9 cellular contexts compared by ENCODE assay signal in genomic region chr10:7787857-7788639, GRCh38. TPM values are rescaled to one million over a fixed set of nuclear protein-coding genes. Genes with fewer than 3 reads are reported as not detected.
A peak's percentile ranks its signal among the peaks of the same experiment; 100 is the strongest.
DNase-seq lines count a peak whose midpoint lies in the region; ATAC-seq and TF ChIP-seq lines count a peak whose summit lies in the region.
"Had no signal": no experiment of that assay in that cellular context is flagged by ENCODE, and none has a peak within 500 bp of the region (broad histone marks: within the 10 kb centered on the region; RNA-seq: fewer than 3 reads in every experiment).

TSS of gene ATP5F1C (plus strand) at chr10:7788177. CDS start at chr10:7788208, 31 bp downstream.
TSS of gene KIN (minus strand) at chr10:7787993. CDS start at chr10:7787933, 60 bp downstream.

- DNase-seq in AG04450 (ENCODE audit: low read depth, low spot score) (peak; percentile 91), NCI-H2196 treated with DMSO at 0.1 percent for 48 hours (lab: John Stamatoyannopoulos, UW; ENCODE audit: unreplicated experiment) (peak; percentile 74), WERI-Rb-1 (peak; percentile 91), cardiac fibroblast (ENCODE audit: low read depth in 2 of 2) (peak; percentile 97 to 98), immature natural killer cell (peak; percentile 97 to 98 (median 98)), spleen (peak; percentile 99)

- peak within 1 kb of the TSS in 2 of 6 donors; percentile 85 to 86 for H3K27ac Mint-ChIP-seq in immature natural killer cell

- H3K4me1 ChIP-seq in spleen: peaks cover 24 to 90% (median 81%) of the 10 kb centered on the region in 6 donors

- intact Hi-C loops in spleen (cut with DNase I; ENCODE audit: low total_unique reads): no loop called here

- H3K36me3 ChIP-seq in WERI-Rb-1 (peaks cover 4% of the 10 kb centered on the region; the same call in 1 of the 2 replicates), spleen (peaks cover 0 to 28% (median 3%) of the 10 kb centered on the region in 6 donors)

- H3K36me3 Mint-ChIP-seq in immature natural killer cell: peaks cover 0 to 8% (median 0%) of the 10 kb centered on the region in 3 donors

- POLR2A ChIA-PET in AG04450 (lab: Yijun Ruan, JAX): interaction anchor here (0.5 to 1.9 kb wide), 9 partner anchors 10 to 86 kb away, joined by 3 to 15 read pairs (median 9); partner anchors contain the start of gene TAF3

- H3K27me3 Mint-ChIP-seq in immature natural killer cell (ENCODE audit: low read depth in 3 of 3): peaks cover 0 to 2% (median 0%) of the 10 kb centered on the region in 3 donors
- H3K27me3 Mint-ChIP-seq: IgD-negative memory B cell had no signal

- ATAC-seq in GM18873 (IDR thresholded peaks at IDR 0.05; ENCODE audit: low FRiP score, unreplicated experiment) (peak; percentile 93), HG03135 (IDR thresholded peaks at IDR 0.05; ENCODE audit: unreplicated experiment) (peak; percentile 94)

- no peaks in the 10 kb centered on the region for H3K9me3 Mint-ChIP-seq in immature natural killer cell
- H3K9me3 Mint-ChIP-seq: IgD-negative memory B cell had no signal

- H3K9me3 ChIP-seq in AG04450 (ENCODE audit: control insufficient read depth, insufficient read depth, low read length) (peaks cover 4% of the 10 kb centered on the region; the same call in 1 of the 2 replicates), WERI-Rb-1 (ENCODE audit: severe bottlenecking) (no peaks in the 10 kb centered on the region), spleen (no peaks in the 10 kb centered on the region)

- H3K4me3 Mint-ChIP-seq in immature natural killer cell: no peak within 1 kb of the TSS

- no peak for TF ChIP-seq CTCF in AG04450 (IDR thresholded peaks at IDR 0.05; ENCODE audit: low read depth, low read length)
- no peak for TF ChIP-seq CTCF in WERI-Rb-1 (IDR thresholded peaks at IDR 0.05; ENCODE audit: low read depth, low read length)
- no peak for TF ChIP-seq CTCF in cardiac fibroblast (IDR thresholded peaks at IDR 0.05; ENCODE audit: low read depth, low read length)
- TF ChIP-seq CTCF in spleen (IDR thresholded peaks at IDR 0.05 in 8 of 11, conservative IDR thresholded peaks at IDR 0.05 in 3 of 11): peak in 4 of 11 experiments; percentile 33 to 47 (median 37)

- H3K27ac ChIP-seq in AG04450 (ENCODE audit: low read depth, low read length): peak within 1 kb of the TSS; percentile 47
- peak within 1 kb of the TSS; percentile 84 for H3K27ac ChIP-seq in WERI-Rb-1
- peak within 1 kb of the TSS; percentile 71 to 92 (median 87) for H3K27ac ChIP-seq in spleen

- H3K4me3 ChIP-seq in AG04450 (ENCODE audit: low read depth, low read length) (peak within 1 kb of the TSS; percentile 98), WERI-Rb-1 (ENCODE audit: low read depth, low read length) (peak within 1 kb of the TSS; percentile 83), cardiac fibroblast (replicated peaks in 1 of 2; ENCODE audit: low read depth in 2 of 2, low read length in 2 of 2) (peak within 1 kb of the TSS; percentile 93 to 100), spleen (peak within 1 kb of the TSS; percentile 70 to 99 (median 90))

- peak in 1 of 3 donors; percentile 7 for TF ChIP-seq POLR2A in spleen (IDR thresholded peaks at IDR 0.05)

- CTCF ChIA-PET in AG04450 (lab: Charles Lee): no interaction called here

- H3K27me3 ChIP-seq in AG04450 (ENCODE audit: control insufficient read depth, insufficient read depth, low read length): no peaks in the 10 kb centered on the region
- no peaks in the 10 kb centered on the region for H3K27me3 ChIP-seq in WERI-Rb-1 (ENCODE audit: insufficient read depth, low read depth, severe bottlenecking)
- no peaks in the 10 kb centered on the region for H3K27me3 ChIP-seq in spleen (replicated peaks in 1 of 7)

- WGBS in spleen, 5 donors: 1 to 2% (median 1%) methylated on average over 34 to 59 of the region's 59 CpGs

- H3K4me1 Mint-ChIP-seq in immature natural killer cell: peaks cover 0 to 61% of the 10 kb centered on the region in 2 donors

RNA-seq across cellular contexts. Expression of gene ATP5F1C, which starts in this region (rescaled TPM):
- polyA plus RNA-seq in AG04450 (2011; rRNA removed): 378 and 456 TPM in 2 replicates
- polyA minus RNA-seq in AG04450 (2011; rRNA and poly(A)+ RNA removed): 110 and 141 TPM in 2 replicates
- polyA plus RNA-seq in immature natural killer cell: 100 to 1,000 TPM; 377 to 560 (median 441) TPM
- total RNA-seq in spleen: 100 to 1,000 TPM; 158 to 275 (median 180) TPM
- 100 to 1,000 TPM; 187 to 223 (median 206) TPM for polyA plus RNA-seq in spleen

RNA-seq across cellular contexts. Expression of gene KIN, which starts in this region (rescaled TPM):
- polyA plus RNA-seq in AG04450 (2011; rRNA removed): 10.2 and 16.0 TPM in 2 replicates
- 3.1 and 5.0 TPM in 2 replicates for polyA minus RNA-seq in AG04450 (2011; rRNA and poly(A)+ RNA removed)
- 10 to 100 TPM in 1 of 3 donors, 1 to 10 TPM in 2; 7.2 to 10.4 (median 8.9) TPM for polyA plus RNA-seq in immature natural killer cell
- total RNA-seq in spleen: 10 to 100 TPM in 6 of 7 donors, 1 to 10 TPM in 1; 9.2 to 13.6 (median 11.0) TPM
- polyA plus RNA-seq in spleen: 10 to 100 TPM; 11.3 to 16.0 (median 11.5) TPM

Comparison
In these comparisons a context has a peak if more than half of its experiments do, and no peak if none do; other contexts are left out.
1. Peak in every context shown above with its lines: DNase-seq, ATAC-seq, H3K4me3 ChIP-seq and H3K27ac ChIP-seq.